In genomic region chr11:46616551-46617450, GRCh38 we compare ENCODE assay signal across 1 cellular context.
TF ChIP-seq lines count a peak whose summit lies in the region.

HARBI1 (minus strand) TSS chr11:46617227; CDS start chr11:46616237, 990 bp downstream.

TF ChIP-seq in PFSK-1, 5 proteins besides CTCF, POLR2A, EP300 and RAD21:
- TF ChIP-seq REST (IDR thresholded peaks at IDR 0.05; ENCODE audit: insufficient read depth in 1 of 2, low read depth in 2 of 2, low read length in 2 of 2), result no peak
- TF ChIP-seq TAF1 (IDR thresholded peaks at IDR 0.05; ENCODE audit: borderline replicate concordance, insufficient read depth, low read length), result peak; percentile 59; the same call in 1 of the 2 replicates
- peak; percentile 83; the same call in 1 of the 2 replicates for TF ChIP-seq SIN3A (IDR thresholded peaks at IDR 0.05; ENCODE audit: borderline replicate concordance, insufficient read depth, low read length)
- TF ChIP-seq POLR2AphosphoS5 (IDR thresholded peaks at IDR 0.05; ENCODE audit: low read depth, low read length), result peak; percentile 59; the same call in 1 of the 2 replicates
- TF ChIP-seq FOXP2 (optimal IDR thresholded peaks at IDR 0.05; ENCODE audit: borderline replicate concordance, extremely low read depth, extremely low read length, insufficient read depth), result peak; percentile 93
